29 cellular contexts compared by ENCODE assay signal in the genomic region with DNA sequence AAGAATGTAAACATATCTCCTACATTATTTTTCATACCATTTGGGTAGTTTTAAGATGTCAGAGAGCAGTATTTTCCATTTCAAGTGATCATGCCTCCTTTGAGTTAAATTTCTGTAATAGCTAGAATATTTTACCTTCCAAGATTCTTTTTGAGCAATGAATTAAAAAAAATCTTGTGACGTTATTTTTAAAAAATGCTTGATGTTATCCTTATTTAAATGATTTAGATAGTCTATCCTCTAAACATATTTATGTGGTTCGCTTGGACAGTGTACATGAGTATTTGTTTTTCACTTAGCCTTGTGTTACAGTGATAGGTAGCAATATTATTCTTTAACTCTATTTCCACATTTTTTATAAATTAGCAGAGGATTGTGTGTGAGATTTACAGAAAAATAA.
"Had no signal": no experiment of that assay in that cellular context is flagged by ENCODE, and none has a peak within 500 bp of the region (broad histone marks: within the 10 kb centered on the region; RNA-seq: fewer than 3 reads in every experiment).

No MANE protein-coding gene starts in this region.

- H3K9me3 ChIP-seq: SJCRH30 had no signal

- H3K27me3 Mint-ChIP-seq: activated B cell treated with CpG ODN at 0.5 μM for 24 hours; activated CD4-positive, alpha-beta memory T cell treated with anti-CD3 and anti-CD28 coated beads, Interleukin-2, amount 10 ng/mL, durations not matched to agents 7 days and 5 days; activated naive CD4-positive, alpha-beta T cell treated with anti-CD3 and anti-CD28 coated beads, Interleukin-2, amount 50 U/mL, for 24 hours; activated naive CD8-positive, alpha-beta T cell treated with anti-CD3 and anti-CD28 coated beads, Interleukin-2, amount 10 ng/mL, durations not matched to agents 7 days and 5 days; activated T-cell treated with anti-CD3 and anti-CD28 coated beads, Interleukin-2, amount 50 U/mL, for 24 hours; brain had no signal

- H3K27ac Mint-ChIP-seq: activated B cell treated with CpG ODN at 0.5 μM for 24 hours; activated CD4-positive, alpha-beta memory T cell treated with anti-CD3 and anti-CD28 coated beads, Interleukin-2, amount 10 ng/mL, durations not matched to agents 7 days and 5 days; activated naive CD4-positive, alpha-beta T cell treated with anti-CD3 and anti-CD28 coated beads, Interleukin-2, amount 50 U/mL, for 24 hours; activated naive CD8-positive, alpha-beta T cell treated with anti-CD3 and anti-CD28 coated beads, Interleukin-2, amount 10 ng/mL, durations not matched to agents 7 days and 5 days; activated T-cell treated with anti-CD3 and anti-CD28 coated beads, Interleukin-2, amount 50 U/mL, for 24 hours; activated T-helper 2 cell treated with anti-CD3 and anti-CD28 coated beads, Interferon-gamma antibody, Interleukin-2, Interleukin-4, amounts not matched to agents 10 μg/mL and 5 μg/mL and 100 μg/mL, durations not matched to agents 14 hours and 24 hours and 36 hours; brain had no signal

- H3K4me1 ChIP-seq: SJCRH30 had no signal

- H3K4me3 Mint-ChIP-seq: activated B cell treated with CpG ODN at 0.5 μM for 24 hours; activated CD4-positive, alpha-beta memory T cell treated with anti-CD3 and anti-CD28 coated beads, Interleukin-2, amount 10 ng/mL, durations not matched to agents 7 days and 5 days; activated naive CD4-positive, alpha-beta T cell treated with anti-CD3 and anti-CD28 coated beads, Interleukin-2, amount 50 U/mL, for 24 hours; activated naive CD8-positive, alpha-beta T cell treated with anti-CD3 and anti-CD28 coated beads, Interleukin-2, amount 10 ng/mL, durations not matched to agents 7 days and 5 days; activated T-cell treated with anti-CD3 and anti-CD28 coated beads, Interleukin-2, amount 50 U/mL, for 24 hours; brain had no signal

- ATAC-seq: Panc1 had no signal

- DNase-seq: activated B cell treated with CpG ODN at 0.5 μM for 24 hours; activated CD4-positive, alpha-beta memory T cell treated with anti-CD3 and anti-CD28 coated beads, Interleukin-2, amount 10 ng/mL, durations not matched to agents 7 days and 5 days; activated CD4-positive, alpha-beta T cell treated with anti-CD3 and anti-CD28 coated beads for 48 hours; activated CD4-positive, CD25-positive, alpha-beta regulatory T cell treated with anti-CD3 and anti-CD28 coated beads, Interleukin-2, amount 50 U/mL, for 72 hours; activated gamma-delta T cell; activated naive CD4-positive, alpha-beta T cell treated with Interleukin-2 at 50 U/mL for 16 hours; activated naive CD8-positive, alpha-beta T cell treated with anti-CD3 and anti-CD28 coated beads, Interleukin-2, amount 10 ng/mL, durations not matched to agents 7 days and 5 days; activated T-cell treated with anti-CD3 and anti-CD28 coated beads, Interleukin-2, amount 50 U/mL, for 24 hours; anterior cingulate cortex; caudate nucleus; cerebellar nuclear complex; NCI-H1105 treated with DMSO at 0.1 percent for 48 hours; NCI-H1436; NCI-H1694 treated with DMSO at 0.1 percent for 48 hours; NCI-H2029; NCI-H345; NCI-H524 treated with DMSO at 0.1 percent for 48 hours; SHP77; SJCRH30; SW 1271; T-helper 1 cell; T-helper 2 cell; T-helper 9 cell had no signal

- H3K36me3 Mint-ChIP-seq: activated naive CD4-positive, alpha-beta T cell treated with anti-CD3 and anti-CD28 coated beads, Interleukin-2, amount 50 U/mL, for 24 hours; activated naive CD8-positive, alpha-beta T cell treated with anti-CD3 and anti-CD28 coated beads, Interleukin-2, amount 10 ng/mL, durations not matched to agents 7 days and 5 days; brain had no signal

- H3K4me1 Mint-ChIP-seq: activated B cell treated with CpG ODN at 0.5 μM for 24 hours; activated CD4-positive, alpha-beta memory T cell treated with anti-CD3 and anti-CD28 coated beads, Interleukin-2, amount 10 ng/mL, durations not matched to agents 7 days and 5 days; activated naive CD4-positive, alpha-beta T cell treated with anti-CD3 and anti-CD28 coated beads, Interleukin-2, amount 50 U/mL, for 24 hours; activated naive CD8-positive, alpha-beta T cell treated with anti-CD3 and anti-CD28 coated beads, Interleukin-2, amount 10 ng/mL, durations not matched to agents 7 days and 5 days; brain had no signal

- H3K9me3 Mint-ChIP-seq: activated naive CD8-positive, alpha-beta T cell treated with anti-CD3 and anti-CD28 coated beads, Interleukin-2, amount 10 ng/mL, durations not matched to agents 7 days and 5 days; brain had no signal

- H3K4me3 ChIP-seq: SJCRH30, SK-N-MC had no signal

- H3K27ac ChIP-seq: SJCRH30, SK-N-MC, VCaP had no signal

- H3K27me3 ChIP-seq: SJCRH30 had no signal

- H3K36me3 ChIP-seq: SJCRH30 had no signal
